Comparison of ENCODE assay signal across 9 cellular contexts in genomic region chr17:2347805-2348685, GRCh38. TPM values are rescaled to one million over a fixed set of nuclear protein-coding genes. Genes with fewer than 3 reads are reported as not detected.
A peak's percentile ranks its signal among the peaks of the same experiment; 100 is the strongest.
DNase-seq lines count a peak whose midpoint lies in the region; ATAC-seq and TF ChIP-seq lines count a peak whose summit lies in the region.
"Had no signal": no experiment of that assay in that cellular context is flagged by ENCODE, and none has a peak within 500 bp of the region (broad histone marks: within the 10 kb centered on the region; RNA-seq: fewer than 3 reads in every experiment).

No MANE protein-coding gene starts in this region.

- H3K9me3 ChIP-seq in BE2C (no peaks in the 10 kb centered on the region), iPS-18c (ENCODE audit: control insufficient read depth, insufficient read depth, low read length) (no peaks in the 10 kb centered on the region)

- no peaks in the 10 kb centered on the region for H3K27me3 Mint-ChIP-seq in stimulated activated naive B cell treated with anti-CD40 and anti-IgM and Interleukin-4, amounts not matched to agents 10 μg/mL and 1 μg/mL and 100 μg/mL, for 72 hours

- H3K4me1 ChIP-seq in BE2C, result peaks cover 4% of the 10 kb centered on the region; the same call in 1 of the 2 replicates

- no peaks in the 10 kb centered on the region for H3K9me3 Mint-ChIP-seq in stimulated activated naive B cell treated with anti-CD40 and anti-IgM and Interleukin-4, amounts not matched to agents 10 μg/mL and 1 μg/mL and 100 μg/mL, for 72 hours

- ATAC-seq in stimulated activated naive B cell treated with anti-CD40 and anti-IgM and Interleukin-4, amounts not matched to agents 10 μg/mL and 1 μg/mL and 100 μg/mL, for 72 hours (replicated peaks), result no peak
- ATAC-seq in GM18519 (IDR thresholded peaks at IDR 0.05; ENCODE audit: low FRiP score, unreplicated experiment) (no peak), GM21619 (IDR thresholded peaks at IDR 0.05; ENCODE audit: unreplicated experiment) (no peak)
- ATAC-seq: GM12878 had no signal

- peaks cover 8 to 11% of the 10 kb centered on the region in 2 donors for H3K36me3 Mint-ChIP-seq in stimulated activated naive B cell treated with anti-CD40 and anti-IgM and Interleukin-4, amounts not matched to agents 10 μg/mL and 1 μg/mL and 100 μg/mL, for 72 hours

- DNase-seq in BE2C, result peak; percentile 69
- peak; percentile 30 for DNase-seq in NCI-H1092 (lab: John Stamatoyannopoulos, UW)
- DNase-seq in stimulated activated naive B cell treated with anti-CD40 and anti-IgM and Interleukin-4, amounts not matched to agents 10 μg/mL and 1 μg/mL and 100 μg/mL, for 72 hours, result no peak
- DNase-seq in NAMALWA (ENCODE audit: low spot score), result no peak

- peaks cover 0 to 2% of the 10 kb centered on the region in 2 donors for H3K4me1 Mint-ChIP-seq in stimulated activated naive B cell treated with anti-CD40 and anti-IgM and Interleukin-4, amounts not matched to agents 10 μg/mL and 1 μg/mL and 100 μg/mL, for 72 hours

- no peak overlapping the region for H3K4me3 Mint-ChIP-seq in stimulated activated naive B cell treated with anti-CD40 and anti-IgM and Interleukin-4, amounts not matched to agents 10 μg/mL and 1 μg/mL and 100 μg/mL, for 72 hours

- no peak for TF ChIP-seq CTCF in BE2C (IDR thresholded peaks at IDR 0.05; ENCODE audit: low read depth, low read length)

- no peaks in the 10 kb centered on the region for H3K36me3 ChIP-seq in BE2C

- H3K4me3 ChIP-seq in BE2C (ENCODE audit: low read depth, low read length), result no peak overlapping the region
- peak overlapping the region; percentile 5; the same call in 1 of the 2 replicates for H3K4me3 ChIP-seq in iPS-18c (ENCODE audit: insufficient read depth, low read depth, low read length)
- H3K4me3 ChIP-seq: GM12878 had no signal

- peak overlapping the region; percentile 79 for H3K27ac ChIP-seq in angular gyrus (ENCODE audit: low read depth, low read length)

- no peaks in the 10 kb centered on the region for H3K27me3 ChIP-seq in BE2C

- peak overlapping the region; percentile 54 for H3K27ac Mint-ChIP-seq in stimulated activated naive B cell treated with anti-CD40 and anti-IgM and Interleukin-4, amounts not matched to agents 10 μg/mL and 1 μg/mL and 100 μg/mL, for 72 hours

RNA-seq across cellular contexts. Expression of gene SGSM2, which starts 10.7 kb away (rescaled TPM):
- polyA plus RNA-seq in BE2C (2012; ENCODE audit: insufficient read depth, insufficient read length, low read depth), result 53.6 TPM

RNA-seq across cellular contexts. Expression of gene TSR1, which starts 11.8 kb away (rescaled TPM):
- 64.6 TPM for polyA plus RNA-seq in BE2C (2012; ENCODE audit: insufficient read depth, insufficient read length, low read depth)

RNA-seq across cellular contexts. Expression of gene SRR, which starts 44.3 kb away (rescaled TPM):
- 3.6 TPM for polyA plus RNA-seq in BE2C (2012; ENCODE audit: insufficient read depth, insufficient read length, low read depth)

RNA-seq across cellular contexts. Expression of gene SMG6, which starts 44.5 kb away (rescaled TPM):
- polyA plus RNA-seq in BE2C (2012; ENCODE audit: insufficient read depth, insufficient read length, low read depth), result 13.7 TPM

RNA-seq across cellular contexts. Expression of gene MNT, which starts 52.8 kb away (rescaled TPM):
- 22.8 TPM for polyA plus RNA-seq in BE2C (2012; ENCODE audit: insufficient read depth, insufficient read length, low read depth)

Comparison
In these comparisons a context has a peak if more than half of its experiments do, and no peak if none do; other contexts are left out.
1. DNase-seq: peak in BE2C (single experiment) and NCI-H1092 (single experiment); none in stimulated activated naive B cell treated with anti-CD40 and anti-IgM and Interleukin-4, amounts not matched to agents 10 μg/mL and 1 μg/mL and 100 μg/mL, for 72 hours (single experiment) and NAMALWA (single experiment).